Comparison of ENCODE assay signal across 1 cellular context in genomic region chr2:9165625-9166024, GRCh38.
TF ChIP-seq lines count a peak whose summit lies in the region.

No MANE protein-coding gene starts in this region.

TF ChIP-seq in HepG2, 621 proteins besides CTCF, POLR2A, EP300 and RAD21 (continued from another document):
- TF ChIP-seq ZNF281 (CRISPR knock-in tag; IDR thresholded peaks at IDR 0.05; ENCODE audit: borderline replicate concordance) = no peak
- TF ChIP-seq ZUFSP (CRISPR knock-in tag; IDR thresholded peaks at IDR 0.05; ENCODE audit: borderline replicate concordance) = no peak
- TF ChIP-seq ZNF550 (CRISPR knock-in tag; IDR thresholded peaks at IDR 0.05; ENCODE audit: borderline replicate concordance) = no peak
- no peak for TF ChIP-seq CREBL2 (CRISPR knock-in tag; IDR thresholded peaks at IDR 0.05; ENCODE audit: borderline replicate concordance)
- no peak for TF ChIP-seq RELA (CRISPR knock-in tag; IDR thresholded peaks at IDR 0.05)
- TF ChIP-seq FOXA1 (IDR thresholded peaks at IDR 0.05) = no peak
- no peak for TF ChIP-seq FOXA1 (CRISPR knock-in tag; IDR thresholded peaks at IDR 0.05)
- peak; percentile 39; the same call in 1 of the 2 replicates for TF ChIP-seq HMG20A (CRISPR knock-in tag; IDR thresholded peaks at IDR 0.05; ENCODE audit: borderline replicate concordance)
- TF ChIP-seq ZFY (CRISPR knock-in tag; IDR thresholded peaks at IDR 0.05) = no peak; the same call in 1 of the 2 replicates
- no peak for TF ChIP-seq ZNF256 (CRISPR knock-in tag; conservative IDR thresholded peaks at IDR 0.05)
- peak; percentile 44; the same call in 1 of the 2 replicates for TF ChIP-seq ARID5B (CRISPR knock-in tag; IDR thresholded peaks at IDR 0.05)
